ENCODE assay signal across 8 cellular contexts in the genomic region with DNA sequence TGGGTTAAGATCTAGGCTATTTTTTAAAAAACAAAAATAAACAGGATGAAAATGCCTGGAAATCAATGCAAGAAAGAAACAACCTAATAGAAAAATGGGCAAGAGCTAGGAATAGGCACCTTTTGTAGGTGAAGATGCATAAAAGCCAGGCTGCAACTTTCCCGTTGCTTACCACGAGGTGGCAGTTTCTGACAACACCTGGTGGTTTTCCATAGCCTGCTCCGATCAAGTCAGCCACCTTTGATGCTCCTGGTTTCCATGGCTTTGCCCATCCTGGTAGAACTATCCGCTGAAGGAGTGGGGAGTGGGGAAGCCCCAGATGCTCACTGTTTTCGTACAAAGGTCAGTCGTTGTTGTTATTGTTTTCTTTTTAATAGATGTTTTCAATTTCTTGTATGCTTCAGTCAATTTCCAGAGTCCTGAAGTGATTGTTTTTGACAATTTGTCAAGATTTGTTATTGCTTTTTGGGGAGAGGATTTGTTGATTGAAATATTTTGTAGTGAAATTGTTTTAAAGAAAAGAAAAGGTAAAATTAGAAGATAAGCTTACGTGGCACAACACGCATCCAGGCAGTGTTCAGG. TPM values are rescaled to one million over a fixed set of nuclear protein-coding genes. Genes with fewer than 3 reads are reported as not detected.
DNase-seq lines count a peak whose midpoint lies in the region; FAIRE-seq and TF ChIP-seq lines count a peak whose summit lies in the region.

No MANE protein-coding gene starts in this region.

- no peak overlapping the region for H2AFZ ChIP-seq in H1 (ENCODE audit: low read length)

- no peaks in the 10 kb centered on the region for H3K79me1 ChIP-seq in H1 (ENCODE audit: low read depth, low read length)

- H3K4me1 ChIP-seq in H1 (replicated peaks in 1 of 4; ENCODE audit: control insufficient read depth in 3 of 4, insufficient read depth in 4 of 4, low read length in 3 of 4) (no peaks in the 10 kb centered on the region), stomach (no peaks in the 10 kb centered on the region)

- H3K27ac ChIP-seq in H1 (ENCODE audit: low read depth, low read length), result no peak overlapping the region
- no peak overlapping the region for H3K27ac ChIP-seq in stomach

- POLR2A ChIA-PET in H1 (lab: Charles Lee; ENCODE audit: partially characterized antibody), result interaction anchor here (1.0 kb wide), 1 partner anchor 12 kb away, joined by 3 read pairs; no protein-coding TSS in a partner anchor

- FAIRE-seq in H1 (lab: Jason Lieb, UNC), result peak; percentile 82

- no peaks in the 10 kb centered on the region for H3K36me3 Mint-ChIP-seq in T-helper 2 cell treated with Interferon-gamma antibody and Interleukin-4, amounts not matched to agents 5 μg/mL and 100 μg/mL, for 36 hours (ENCODE audit: low read depth)

- no peak overlapping the region for H3K4me2 ChIP-seq in H1 (ENCODE audit: insufficient read depth in 1 of 2, low read depth in 2 of 2, low read length in 2 of 2)

- H3K27ac Mint-ChIP-seq in T-helper 2 cell treated with Interferon-gamma antibody and Interleukin-4, amounts not matched to agents 5 μg/mL and 100 μg/mL, for 36 hours, result no peak overlapping the region

- no peak overlapping the region for H2BK15ac ChIP-seq in H1 (ENCODE audit: low read length)

- no peak overlapping the region for H3K4me3 Mint-ChIP-seq in T-helper 2 cell treated with Interferon-gamma antibody and Interleukin-4, amounts not matched to agents 5 μg/mL and 100 μg/mL, for 36 hours

- H3K23me2 ChIP-seq in H1 (ENCODE audit: low read depth, low read length), result no peaks in the 10 kb centered on the region

- no peak overlapping the region for H4K8ac ChIP-seq in H1 (ENCODE audit: extremely low read depth, insufficient read depth, low read length)

- H3K79me2 ChIP-seq in H1 (ENCODE audit: control insufficient read depth in 1 of 2, insufficient read depth in 2 of 2, low read length in 2 of 2), result no peaks in the 10 kb centered on the region

- no peaks in the 10 kb centered on the region for H3K27me3 ChIP-seq in H1 (replicated peaks in 1 of 4; ENCODE audit: control insufficient read depth in 3 of 4, extremely low read depth in 1 of 4, insufficient read depth in 3 of 4, low read length in 3 of 4)
- H3K27me3 ChIP-seq in stomach, result no peaks in the 10 kb centered on the region

- H3K18ac ChIP-seq in H1 (ENCODE audit: extremely low read depth, low read length), result no peak overlapping the region

- H3K4ac ChIP-seq in H1 (replicated peaks; ENCODE audit: insufficient read length, low read depth, low read length), result no peak overlapping the region

- no peak overlapping the region for H3K9ac ChIP-seq in H1 (replicated peaks in 1 of 4; ENCODE audit: extremely low read depth in 1 of 4, low read depth in 3 of 4, low read length in 3 of 4)

- TF ChIP-seq CTCF in H1 (IDR thresholded peaks at IDR 0.05; ENCODE audit: control extremely low read depth in 1 of 3, insufficient read depth in 1 of 3, low read depth in 1 of 3, low read length in 3 of 3) (peak; percentile 52 to 87 (median 80)), stomach (IDR thresholded peaks at IDR 0.05) (peak in 5 of 7 experiments; percentile 14 to 51 (median 32))

- no peaks in the 10 kb centered on the region for H3K4me1 Mint-ChIP-seq in T-helper 2 cell treated with Interferon-gamma antibody and Interleukin-4, amounts not matched to agents 5 μg/mL and 100 μg/mL, for 36 hours (ENCODE audit: low read depth)

- H3K23ac ChIP-seq in H1 (ENCODE audit: insufficient read length), result no peak overlapping the region

- no peaks in the 10 kb centered on the region for H3K9me3 Mint-ChIP-seq in T-helper 2 cell treated with Interferon-gamma antibody and Interleukin-4, amounts not matched to agents 5 μg/mL and 100 μg/mL, for 36 hours

- CTCF ChIA-PET in H1 (lab: Charles Lee; ENCODE audit: partially characterized antibody), result interaction anchor here (0.6 to 6.9 kb wide), 10 partner anchors 9 to 200 kb away, joined by 3 to 63 read pairs (median 4); no protein-coding TSS in a partner anchor

- H3K36me3 ChIP-seq in H1 (ENCODE audit: control insufficient read depth in 2 of 4, insufficient read depth in 4 of 4, low read length in 3 of 4) (no peaks in the 10 kb centered on the region), stomach (no peaks in the 10 kb centered on the region)

- no peak overlapping the region for H2BK20ac ChIP-seq in H1 (ENCODE audit: low read length)

- TF ChIP-seq RAD21 in H1 (IDR thresholded peaks at IDR 0.05 in 1 of 2, conservative IDR thresholded peaks at IDR 0.05 in 1 of 2; ENCODE audit: low read depth in 2 of 2, low read length in 2 of 2), result peak; percentile 83 to 84

- H3K27me3 Mint-ChIP-seq in T-helper 2 cell treated with Interferon-gamma antibody and Interleukin-4, amounts not matched to agents 5 μg/mL and 100 μg/mL, for 36 hours (ENCODE audit: low read depth), result peaks cover 10% of the 10 kb centered on the region

- H3K14ac ChIP-seq in H1 (ENCODE audit: insufficient read length), result no peak overlapping the region

- no peak overlapping the region for H2BK120ac ChIP-seq in H1 (replicated peaks; ENCODE audit: low read depth, low read length)

- H2BK5ac ChIP-seq in H1 (ENCODE audit: low read depth, low read length), result no peak overlapping the region

- no peak overlapping the region for H4K91ac ChIP-seq in H1 (replicated peaks; ENCODE audit: insufficient read length, low read length)

- intact Hi-C loops in stomach (cut with DNase I; ENCODE audit: low total_unique reads), result no loop called here

- DNase-seq in NCI-H2196 (lab: John Stamatoyannopoulos, UW; ENCODE audit: unreplicated experiment) (peak; percentile 15), NCI-H2196 treated with DMSO at 0.1 percent for 48 hours (lab: John Stamatoyannopoulos, UW; ENCODE audit: unreplicated experiment) (no peak), NCI-H510A treated with DMSO at 0.1 percent for 48 hours (lab: John Stamatoyannopoulos, UW) (peak; percentile 79), H1 (ENCODE audit: low read depth in 1 of 2, low spot score in 2 of 2) (peak in 1 of 2 experiments; percentile 62), stomach (peak; percentile 65), cortex of kidney (lab: John Stamatoyannopoulos, UW) (no peak)
- DNase-seq in effector CD4-positive, alpha-beta T cell, result no peak
- DNase-seq in T-helper 2 cell treated with Interferon-gamma antibody and Interleukin-4, amounts not matched to agents 5 μg/mL and 100 μg/mL, for 36 hours (ENCODE audit: low spot score), result no peak

- no peak overlapping the region for H3K56ac ChIP-seq in H1 (replicated peaks; ENCODE audit: insufficient read length, low read depth, low read length)

- H4K20me1 ChIP-seq in H1 (replicated peaks in 1 of 2; ENCODE audit: control insufficient read depth in 1 of 2, insufficient read depth in 2 of 2, low read length in 2 of 2), result no peaks in the 10 kb centered on the region

- WGBS in H1 (ENCODE audit: extremely low coverage in 1 of 2, insufficient coverage in 1 of 2, insufficient read length in 1 of 2, insufficient replicate concordance in 2 of 2, low coverage in 1 of 2, low lambda C conversion rate in 2 of 2, missing lambda C conversion rate in 1 of 2), 2 experiments, result 48 to 80% methylated on average over 1 to 8 of the region's 8 CpGs
- 38 to 57% (median 47%) methylated on average over 8 of the region's 8 CpGs for WGBS in stomach, 5 donors

- H3K4me3 ChIP-seq in H1 (ENCODE audit: extremely low read depth in 1 of 4, insufficient read depth in 2 of 4, low read depth in 3 of 4, low read length in 4 of 4), result no peak overlapping the region
- H3K4me3 ChIP-seq in stomach, result no peak overlapping the region

- H3K9me3 ChIP-seq in H1 (ENCODE audit: insufficient read depth in 2 of 2, low read depth in 1 of 2, low read length in 1 of 2), result peaks cover 0 to 8% of the 10 kb centered on the region in 2 experiments; a peak in 1 of 4 replicates
- H3K9me3 ChIP-seq in stomach, result no peaks in the 10 kb centered on the region

- no peak overlapping the region for H4K5ac ChIP-seq in H1 (ENCODE audit: insufficient read length, low read depth, low read length)

- no peak for TF ChIP-seq POLR2A in H1 (IDR thresholded peaks at IDR 0.05; ENCODE audit: control extremely low read depth in 1 of 2, low read depth in 2 of 2, low read length in 2 of 2)
- TF ChIP-seq POLR2A in stomach (IDR thresholded peaks at IDR 0.05), result no peak

- TF ChIP-seq EP300 in H1 (IDR thresholded peaks at IDR 0.05; ENCODE audit: borderline replicate concordance in 1 of 2, low read depth in 2 of 2, low read length in 2 of 2) (peak in 1 of 2 experiments; percentile 39; a peak in 1 of 3 replicates), stomach (IDR thresholded peaks at IDR 0.05) (no peak)

- H2AK5ac ChIP-seq in H1 (ENCODE audit: low read depth, low read length), result no peak overlapping the region

- no peak overlapping the region for H2BK12ac ChIP-seq in H1 (ENCODE audit: low read depth, low read length)

RNA-seq across cellular contexts. Expression of a gene that starts 24.1 kb away (rescaled TPM):
- 71.7 and 95.8 TPM in 2 replicates for total RNA-seq in H1 (2021; fragmentation: NEBNext Ultra II Directional; extraction: Animal tissue kit (Norgen Biotek cat#: 25700))
- polyA plus RNA-seq in H1 (2011; rRNA removed) (10.2 and 13.2 TPM in 2 replicates), stomach (10 to 100 TPM; 25.0 to 32.8 (median 31.9) TPM)
- polyA plus RNA-seq in H1 (2011; cell fraction: cytosol; rRNA removed), result 14.9 TPM
- 15.0 TPM for polyA plus RNA-seq in H1 (2011; cell fraction: nucleus; rRNA removed)
- polyA plus RNA-seq in H1 (2012, experiment 1 of 2), result 40.2 to 97.4 TPM (median 59.8 TPM) in 4 replicates
- 21.1 TPM for polyA plus RNA-seq in H1 (2012, experiment 2 of 2)
- 39.5 TPM for polyA plus RNA-seq in H1 (2013, experiment 1 of 2)
- polyA plus RNA-seq in H1 (2013, experiment 2 of 2), result 41.9 TPM
- 8.2 and 11.3 TPM in 2 replicates for polyA minus RNA-seq in H1 (2011; rRNA and poly(A)+ RNA removed)
- polyA minus RNA-seq in H1 (2011; cell fraction: cytosol; rRNA and poly(A)+ RNA removed), result 11.2 TPM
- 17.2 TPM for polyA minus RNA-seq in H1 (2011; cell fraction: nucleus; rRNA and poly(A)+ RNA removed)
- total RNA-seq in stomach, result 100 to 1,000 TPM in 1 of 5 donors, 10 to 100 TPM in 4; 20.4 to 137 (median 24.2) TPM

RNA-seq across cellular contexts. Expression of a gene that starts 32.1 kb away (rescaled TPM):
- 0.29 and 0.45 TPM in 2 replicates for total RNA-seq in H1 (2021; fragmentation: NEBNext Ultra II Directional; extraction: Animal tissue kit (Norgen Biotek cat#: 25700))
- 0.28 and 0.44 TPM in 2 replicates for polyA plus RNA-seq in H1 (2011; rRNA removed)
- polyA plus RNA-seq in H1 (2011; cell fraction: cytosol; rRNA removed), result 0.35 TPM
- 0.34 TPM for polyA plus RNA-seq in H1 (2011; cell fraction: nucleus; rRNA removed)
- polyA plus RNA-seq in H1 (2012, experiment 1 of 2), result 0.27 to 0.52 TPM (median 0.35 TPM) in 4 replicates
- 0.22 TPM for polyA plus RNA-seq in H1 (2012, experiment 2 of 2)
- 0.39 TPM for polyA plus RNA-seq in H1 (2013, experiment 1 of 2)
- 0.40 TPM for polyA plus RNA-seq in H1 (2013, experiment 2 of 2)
- 0.35 and 0.37 TPM in 2 replicates for polyA minus RNA-seq in H1 (2011; rRNA and poly(A)+ RNA removed)
- 0.15 TPM for polyA minus RNA-seq in H1 (2011; cell fraction: cytosol; rRNA and poly(A)+ RNA removed)
- polyA minus RNA-seq in H1 (2011; cell fraction: nucleus; rRNA and poly(A)+ RNA removed), result 0.40 TPM
- 10 to 100 TPM in 2 of 5 donors, 1 to 10 TPM in 2, under 1 TPM in 1; 0.87 to 13.8 (median 4.9) TPM for total RNA-seq in stomach
- polyA plus RNA-seq in stomach, result 1 to 10 TPM; 2.9 to 5.2 (median 4.0) TPM

RNA-seq across cellular contexts. Expression of a gene that starts 32.3 kb away (rescaled TPM):
- total RNA-seq in H1 (2021; fragmentation: NEBNext Ultra II Directional; extraction: Animal tissue kit (Norgen Biotek cat#: 25700)), result 0.15 TPM in 1 of 2 replicates, not detected in the other
- polyA plus RNA-seq in H1 (2011; rRNA removed) (0.27 and 0.30 TPM in 2 replicates), stomach (1 to 10 TPM in 2 of 3 donors, under 1 TPM in 1; 0.81 to 4.1 (median 2.4) TPM)
- polyA plus RNA-seq in H1 (2011; cell fraction: cytosol; rRNA removed), result 0.25 TPM
- polyA plus RNA-seq in H1 (2011; cell fraction: nucleus; rRNA removed), result 0.67 TPM
- polyA plus RNA-seq in H1 (2012, experiment 1 of 2), result 0.13 to 0.41 TPM (median 0.41 TPM) in 3 of 4 replicates, not detected in the other
- 0.08 TPM for polyA plus RNA-seq in H1 (2012, experiment 2 of 2)
- polyA plus RNA-seq in H1 (2013, experiment 1 of 2), result 0.08 TPM
- polyA plus RNA-seq in H1 (2013, experiment 2 of 2), result 0.26 TPM
- 0.17 TPM in 1 of 2 replicates, not detected in the other for polyA minus RNA-seq in H1 (2011; rRNA and poly(A)+ RNA removed)
- polyA minus RNA-seq in H1 (2011; cell fraction: cytosol; rRNA and poly(A)+ RNA removed), result not detected
- not detected for polyA minus RNA-seq in H1 (2011; cell fraction: nucleus; rRNA and poly(A)+ RNA removed)
- 1 to 10 TPM in 2 of 5 donors, under 1 TPM in 1, not detected in 2; 0.18 to 1.7 (median 1.0) TPM for total RNA-seq in stomach

RNA-seq across cellular contexts. Expression of a gene that starts 33.2 kb away (rescaled TPM):
- 3.6 and 4.1 TPM in 2 replicates for total RNA-seq in H1 (2021; fragmentation: NEBNext Ultra II Directional; extraction: Animal tissue kit (Norgen Biotek cat#: 25700))
- polyA plus RNA-seq in H1 (2011; rRNA removed) (3.1 and 3.4 TPM in 2 replicates), stomach (under 1 TPM in 2 of 3 donors, not detected in 1; 0.12 to 0.38 TPM)
- polyA plus RNA-seq in H1 (2011; cell fraction: cytosol; rRNA removed), result 1.7 TPM
- polyA plus RNA-seq in H1 (2011; cell fraction: nucleus; rRNA removed), result 2.6 TPM
- polyA plus RNA-seq in H1 (2012, experiment 1 of 2), result 2.5 to 3.3 TPM (median 2.9 TPM) in 4 replicates
- polyA plus RNA-seq in H1 (2012, experiment 2 of 2), result 2.7 TPM
- polyA plus RNA-seq in H1 (2013, experiment 1 of 2), result 3.0 TPM
- polyA plus RNA-seq in H1 (2013, experiment 2 of 2), result 3.7 TPM
- 7.1 and 7.6 TPM in 2 replicates for polyA minus RNA-seq in H1 (2011; rRNA and poly(A)+ RNA removed)
- 1.2 TPM for polyA minus RNA-seq in H1 (2011; cell fraction: cytosol; rRNA and poly(A)+ RNA removed)
- polyA minus RNA-seq in H1 (2011; cell fraction: nucleus; rRNA and poly(A)+ RNA removed), result 3.0 TPM
- total RNA-seq in stomach, result under 1 TPM in 2 of 5 donors, not detected in 3; under 0.01 to 0.37 TPM

Comparison
In these comparisons a context has a peak if more than half of its experiments do, and no peak if none do; other contexts are left out.
1. DNase-seq: peak in NCI-H2196 (single experiment), NCI-H510A treated with DMSO at 0.1 percent for 48 hours (single experiment) and stomach (single experiment); none in NCI-H2196 treated with DMSO at 0.1 percent for 48 hours (single experiment), cortex of kidney (single experiment), effector CD4-positive, alpha-beta T cell (single experiment) and T-helper 2 cell treated with Interferon-gamma antibody and Interleukin-4, amounts not matched to agents 5 μg/mL and 100 μg/mL, for 36 hours (single experiment).